Comparison of ENCODE assay signal across 28 cellular contexts in genomic region chr3:125340121-125340520, GRCh38.
"Had no signal": no experiment of that assay in that cellular context is flagged by ENCODE, and none has a peak within 500 bp of the region (broad histone marks: within the 10 kb centered on the region; RNA-seq: fewer than 3 reads in every experiment).

No MANE protein-coding gene starts in this region.

- H3K27ac ChIP-seq: ascending aorta, cardiac muscle cell, WERI-Rb-1 had no signal

- H3K4me3 ChIP-seq: ascending aorta, cardiac muscle cell had no signal

- H3K27me3 ChIP-seq: ascending aorta, cardiac muscle cell had no signal

- H3K36me3 ChIP-seq: ascending aorta, cardiac muscle cell, WERI-Rb-1 had no signal

- DNase-seq: activated CD4-positive, alpha-beta memory T cell treated with anti-CD3 and anti-CD28 coated beads, Interleukin-2, amount 10 ng/mL, durations not matched to agents 7 days and 5 days; activated CD4-positive, alpha-beta T cell treated with anti-CD3 and anti-CD28 coated beads for 1 hour; activated CD4-positive, alpha-beta T cell treated with anti-CD3 and anti-CD28 coated beads for 36 hours; activated CD4-positive, alpha-beta T cell treated with anti-CD3 and anti-CD28 coated beads for 48 hours; activated CD4-positive, alpha-beta T cell treated with anti-CD3 and anti-CD28 coated beads, Interleukin-2, amount 10 ng/mL, durations not matched to agents 7 days and 5 days; activated CD4-positive, alpha-beta T cell treated with anti-CD3 and anti-CD28 coated beads, Interleukin-2, amount 50 U/mL, for 48 hours; activated CD4-positive, CD25-positive, alpha-beta regulatory T cell; activated CD8-positive, alpha-beta memory T cell treated with anti-CD3 and anti-CD28 coated beads for 24 hours; activated CD8-positive, alpha-beta memory T cell treated with anti-CD3 and anti-CD28 coated beads, Interleukin-2, amount 10 ng/mL, durations not matched to agents 7 days and 5 days; activated CD8-positive, alpha-beta memory T cell treated with anti-CD3 and anti-CD28 coated beads, Interleukin-2, amount 50 U/mL, for 48 hours; activated CD8-positive, alpha-beta T cell treated with anti-CD3 and anti-CD28 coated beads, Interleukin-2, amount 10 ng/mL, durations not matched to agents 7 days and 5 days; activated effector memory CD4-positive, alpha-beta T cell treated with Interleukin-2 at 50 U/mL for 16 hours; activated gamma-delta T cell; activated naive CD4-positive, alpha-beta T cell treated with anti-CD3 and anti-CD28 coated beads, Interleukin-2, amount 10 ng/mL, durations not matched to agents 7 days and 5 days; activated naive CD4-positive, alpha-beta T cell treated with Interleukin-2 at 50 U/mL for 16 hours; activated naive CD8-positive, alpha-beta T cell treated with anti-CD3 and anti-CD28 coated beads, Interleukin-2, amount 10 ng/mL, durations not matched to agents 7 days and 5 days; activated naive CD8-positive, alpha-beta T cell treated with anti-CD3 and anti-CD28 coated beads, Interleukin-2, amount 50 U/mL, for 24 hours; activated T-cell treated with anti-CD3 and anti-CD28 coated beads, Interleukin-2, amount 50 U/mL, for 24 hours; activated T-cell treated with anti-CD3 and anti-CD28 coated beads, Interleukin-2, amount 50 U/mL, for 48 hours; amygdala; anterior cingulate cortex; caudate nucleus; cerebellar nuclear complex; T-cell; T-helper 17 cell; WERI-Rb-1 had no signal
